Comparison of ENCODE assay signal across 1 cellular context in the genomic region with DNA sequence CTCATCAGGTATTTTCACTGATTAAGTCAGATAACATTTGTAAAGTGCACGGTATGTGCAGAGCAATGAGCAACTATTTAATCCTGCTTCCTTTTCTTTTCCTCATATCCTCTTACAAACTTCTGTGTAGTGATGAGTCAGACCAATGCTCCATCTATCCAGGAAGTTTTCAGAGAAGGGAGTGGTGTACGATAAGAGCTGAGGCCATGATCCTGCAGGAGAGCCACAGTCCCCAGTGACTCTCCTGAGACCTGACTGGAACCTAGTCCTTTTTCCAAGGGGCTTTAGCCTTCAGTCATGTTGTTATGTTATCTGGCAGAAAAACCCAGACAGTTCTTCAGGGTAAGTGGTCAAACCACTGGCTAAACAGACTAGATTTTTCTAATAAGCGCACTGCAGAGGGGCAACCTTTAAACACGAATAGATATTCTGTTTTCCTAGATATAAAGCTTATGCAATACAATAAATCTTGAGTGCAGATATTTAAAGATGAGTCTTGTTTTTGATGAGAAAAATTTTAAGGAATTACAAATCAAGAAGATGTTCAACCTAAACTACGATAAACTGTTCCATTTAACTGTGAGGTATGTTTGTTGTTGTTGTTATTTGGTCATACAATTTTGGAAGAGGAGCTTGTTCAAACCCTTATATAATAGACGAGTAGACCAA.
TF ChIP-seq lines count a peak whose summit lies in the region.

No MANE protein-coding gene starts in this region.

TF ChIP-seq in WTC11, 78 proteins besides CTCF, POLR2A, EP300 and RAD21 (continued from another document):
- TF ChIP-seq, protein P1, sequence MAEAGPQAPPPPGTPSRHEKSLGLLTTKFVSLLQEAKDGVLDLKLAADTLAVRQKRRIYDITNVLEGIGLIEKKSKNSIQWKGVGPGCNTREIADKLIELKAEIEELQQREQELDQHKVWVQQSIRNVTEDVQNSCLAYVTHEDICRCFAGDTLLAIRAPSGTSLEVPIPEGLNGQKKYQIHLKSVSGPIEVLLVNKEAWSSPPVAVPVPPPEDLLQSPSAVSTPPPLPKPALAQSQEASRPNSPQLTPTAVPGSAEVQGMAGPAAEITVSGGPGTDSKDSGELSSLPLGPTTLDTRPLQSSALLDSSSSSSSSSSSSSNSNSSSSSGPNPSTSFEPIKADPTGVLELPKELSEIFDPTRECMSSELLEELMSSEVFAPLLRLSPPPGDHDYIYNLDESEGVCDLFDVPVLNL (CRISPR knock-in tag; IDR thresholded peaks at IDR 0.05; ENCODE audit: borderline replicate concordance, low read depth), result no peak
- TF ChIP-seq GRHL2 (CRISPR knock-in tag; IDR thresholded peaks at IDR 0.05; ENCODE audit: insufficient replicate concordance, severe bottlenecking) (no peak), NR3C1 (CRISPR knock-in tag; conservative IDR thresholded peaks at IDR 0.05; ENCODE audit: low read depth) (no peak)
